33 cellular contexts compared by ENCODE assay signal in genomic region chr2:30177861-30178465, GRCh38. TPM values are rescaled to one million over a fixed set of nuclear protein-coding genes. Genes with fewer than 3 reads are reported as not detected.
A peak's percentile ranks its signal among the peaks of the same experiment; 100 is the strongest.
DNase-seq lines count a peak whose midpoint lies in the region; ATAC-seq and TF ChIP-seq lines count a peak whose summit lies in the region.
"Had no signal": no experiment of that assay in that cellular context is flagged by ENCODE, and none has a peak within 500 bp of the region (broad histone marks: within the 10 kb centered on the region; RNA-seq: fewer than 3 reads in every experiment).

No MANE protein-coding gene starts in this region.

- H3K27me3 ChIP-seq in ACC112 (ENCODE audit: insufficient read depth, low read length) (no peaks in the 10 kb centered on the region), gastrocnemius medialis (peaks cover 0 to 6% (median 0%) of the 10 kb centered on the region in 3 donors)
- H3K27me3 ChIP-seq: ascending aorta, BE2C, cardiac muscle cell, pancreas, testis had no signal

- H3K4me3 ChIP-seq in ACC112 (ENCODE audit: low read depth, low read length) (no peak overlapping the region), gastrocnemius medialis (no peak overlapping the region)
- H3K4me3 ChIP-seq: ascending aorta, cardiac muscle cell, coronary artery, GM12878, pancreas, testis had no signal

- peaks cover 12% of the 10 kb centered on the region for H3K27me3 Mint-ChIP-seq in T-helper 17 cell
- H3K27me3 Mint-ChIP-seq: memory B cell had no signal

- H3K4me1 Mint-ChIP-seq in T-helper 17 cell = peaks cover 5% of the 10 kb centered on the region
- H3K4me1 Mint-ChIP-seq: CD8-positive, alpha-beta memory T cell; memory B cell; neural crest cell had no signal

- H3K79me2 ChIP-seq in ACC112 (ENCODE audit: control insufficient read depth, insufficient read depth, low read length, unreplicated experiment) = no peaks in the 10 kb centered on the region

- no peaks in the 10 kb centered on the region for H3K36me3 ChIP-seq in ACC112 (ENCODE audit: insufficient read depth, low read length)
- H3K36me3 ChIP-seq in gastrocnemius medialis = no peaks in the 10 kb centered on the region
- H3K36me3 ChIP-seq: ascending aorta, BE2C, cardiac muscle cell, pancreas had no signal

- peak overlapping the region; percentile 93 for H3K27ac Mint-ChIP-seq in T-helper 17 cell
- H3K27ac Mint-ChIP-seq: activated naive CD4-positive, alpha-beta T cell treated with anti-CD3 and anti-CD28 coated beads, Interleukin-2, amount 50 U/mL, for 72 hours; CD8-positive, alpha-beta memory T cell; memory B cell; T-helper 2 cell treated with Interferon-gamma antibody and Interleukin-4, amounts not matched to agents 5 μg/mL and 100 μg/mL, for 36 hours had no signal

- H3K4me3 Mint-ChIP-seq in T-helper 17 cell = peak overlapping the region; percentile 19
- H3K4me3 Mint-ChIP-seq: CD8-positive, alpha-beta memory T cell; memory B cell; neural crest cell; T-helper 2 cell treated with Interferon-gamma antibody and Interleukin-4, amounts not matched to agents 5 μg/mL and 100 μg/mL, for 36 hours had no signal

- no peaks in the 10 kb centered on the region for H3K36me3 Mint-ChIP-seq in T-helper 17 cell (ENCODE audit: low read depth)
- H3K36me3 Mint-ChIP-seq: activated naive CD4-positive, alpha-beta T cell treated with anti-CD3 and anti-CD28 coated beads, Interleukin-2, amount 50 U/mL, for 72 hours; CD8-positive, alpha-beta memory T cell; memory B cell had no signal

- TF ChIP-seq POLR2A in gastrocnemius medialis (IDR thresholded peaks at IDR 0.05) = no peak

- H3K27ac ChIP-seq in ACC112 (ENCODE audit: low read depth, low read length) = peak overlapping the region; percentile 1; the same call in 1 of the 2 replicates
- peak overlapping the region; percentile 65 to 84 (median 76) for H3K27ac ChIP-seq in gastrocnemius medialis
- H3K27ac ChIP-seq: cardiac muscle cell, foreskin keratinocyte, pancreas, VCaP had no signal

- in situ Hi-C loops in gastrocnemius medialis (cut with MboI; ENCODE audit: low sequenced_read_pairs in 4 of 4) = no loop called here

- intact Hi-C loops in gastrocnemius medialis (cut with DNase I; ENCODE audit: low total_unique reads) = loop anchor here (2.0 to 5.0 kb wide), 2 partner anchors 31 to 229 kb away; partner anchors contain the start of gene YPEL5

- TF ChIP-seq CTCF in gastrocnemius medialis (IDR thresholded peaks at IDR 0.05 in 4 of 5, conservative IDR thresholded peaks at IDR 0.05 in 1 of 5) = no peak

- H3K9me3 ChIP-seq in T-helper 17 cell (ENCODE audit: control insufficient read depth, low read length, poor library complexity, severe bottlenecking) (no peaks in the 10 kb centered on the region), gastrocnemius medialis (no peaks in the 10 kb centered on the region)
- H3K9me3 ChIP-seq: ascending aorta, BE2C, pancreas, testis had no signal

- H3K4me1 ChIP-seq in ACC112 (ENCODE audit: control insufficient read depth, insufficient read depth, low read length, unreplicated experiment) = peaks cover 14% of the 10 kb centered on the region
- H3K4me1 ChIP-seq in gastrocnemius medialis = peaks cover 15 to 25% of the 10 kb centered on the region in 2 donors
- H3K4me1 ChIP-seq: ascending aorta, foreskin keratinocyte, pancreas had no signal

- no peak overlapping the region for H2AFZ ChIP-seq in ACC112 (ENCODE audit: low read length, unreplicated experiment)

- DNase-seq in T-helper 17 cell = no peak
- peak; percentile 6 for DNase-seq in fibroblast of gingiva (ENCODE audit: low read depth)
- peak in 1 of 2 donors; percentile 50 for DNase-seq in gastrocnemius medialis
- DNase-seq in NCI-H128 (lab: John Stamatoyannopoulos, UW; ENCODE audit: unreplicated experiment) = no peak
- no peak for DNase-seq in NCI-H446 treated with DMSO at 0.1 percent for 48 hours (lab: John Stamatoyannopoulos, UW)
- DNase-seq: activated CD4-positive, alpha-beta T cell treated with anti-CD3 and anti-CD28 coated beads for 4 hours; activated T-cell treated with anti-CD3 and anti-CD28 coated beads for 4 hours; CD8-positive, alpha-beta memory T cell; effector memory CD8-positive, alpha-beta T cell; NCI-H1436; NCI-H2081 treated with DMSO at 0.1 percent for 48 hours; NCI-H748 treated with DMSO at 0.1 percent for 48 hours; retina; SIG-M5; stimulated activated CD4-positive, alpha-beta T cell treated with anti-CD3 and anti-CD28 coated beads, Interleukin-1b, Interleukin-23, amount 100 ng/mL, for 48 hours; stimulated activated naive CD4-positive, alpha-beta T cell treated with Interleukin-2 at 50 U/mL for 16 hours had no signal

- ATAC-seq in T-helper 17 cell = peak; percentile 4
- peak in 1 of 2 donors; percentile 17 for ATAC-seq in gastrocnemius medialis
- no peak for ATAC-seq in GM18867 (IDR thresholded peaks at IDR 0.05; ENCODE audit: unreplicated experiment)
- ATAC-seq in HG03097 (IDR thresholded peaks at IDR 0.05; ENCODE audit: low FRiP score, unreplicated experiment) = no peak
- ATAC-seq: activated naive CD4-positive, alpha-beta T cell treated with anti-CD3 and anti-CD28 coated beads, Interleukin-2, amount 50 U/mL, for 72 hours; effector memory CD8-positive, alpha-beta T cell; GM12878; Panc1 had no signal

RNA-seq across cellular contexts. Expression of gene YPEL5, which starts 31.2 kb away (rescaled TPM):
- total RNA-seq in T-helper 17 cell (100 to 1,000 TPM; 614 to 922 TPM), gastrocnemius medialis (10 to 100 TPM; 31.4 to 76.7 (median 53.9) TPM)

RNA-seq across cellular contexts. Expression of gene LBH, which starts 53.4 kb away (rescaled TPM):
- 100 to 1,000 TPM; 118 to 127 TPM for total RNA-seq in T-helper 17 cell
- 10 to 100 TPM in 2 of 4 donors, 1 to 10 TPM in 2; 5.4 to 37.6 (median 12.5) TPM for total RNA-seq in gastrocnemius medialis

Comparison
In these comparisons a context has a peak if more than half of its experiments do, and no peak if none do; other contexts are left out.
1. RNA of gene YPEL5, which starts 31.2 kb away (total RNA-seq): 614 to 922 TPM in T-helper 17 cell; 31.4 to 76.7 TPM in gastrocnemius medialis; every median in the first group is over 4 times any median in the second.